In the genomic region with DNA sequence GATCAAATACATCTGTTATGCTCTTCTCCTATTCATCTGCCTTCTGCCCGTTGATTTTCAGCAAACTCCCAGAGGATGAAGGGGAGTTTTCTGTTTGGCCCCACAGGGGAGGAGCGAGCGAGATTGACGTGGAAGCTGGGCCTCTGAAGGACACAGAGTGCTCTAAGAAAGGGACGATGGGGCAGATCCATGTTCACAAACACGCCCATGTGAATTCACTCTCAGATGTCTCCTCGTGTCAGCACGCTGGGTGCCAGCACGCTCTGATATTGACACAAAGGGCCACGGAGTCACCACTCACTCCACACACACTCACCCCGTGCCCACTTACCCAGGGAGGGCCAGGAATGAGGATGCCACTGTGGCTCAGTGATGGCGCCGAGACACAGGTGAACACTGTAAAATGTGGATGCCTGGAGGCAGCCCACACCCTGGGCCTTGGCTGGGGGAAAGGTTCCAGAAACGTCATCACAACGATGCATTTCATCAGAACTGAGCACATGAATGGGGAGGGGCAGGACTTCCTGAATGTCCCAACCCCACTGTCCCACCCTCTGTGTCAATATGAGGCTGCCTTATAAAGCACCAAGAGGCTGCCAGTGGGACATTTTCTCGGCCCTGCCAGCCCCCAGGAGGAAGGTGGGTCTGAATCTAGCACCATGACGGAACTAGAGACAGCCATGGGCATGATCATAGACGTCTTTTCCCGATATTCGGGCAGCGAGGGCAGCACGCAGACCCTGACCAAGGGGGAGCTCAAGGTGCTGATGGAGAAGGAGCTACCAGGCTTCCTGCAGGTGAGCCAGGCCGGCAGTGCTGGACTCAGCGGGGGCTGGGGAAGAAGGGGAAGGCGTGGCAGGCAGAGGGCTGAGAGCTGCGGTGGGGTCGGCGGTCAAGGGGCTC, we compare ENCODE assay signal across 10 cellular contexts. TPM values are rescaled to one million over a fixed set of nuclear protein-coding genes. Genes with fewer than 3 reads are reported as not detected.
DNase-seq lines count a peak whose midpoint lies in the region; ATAC-seq and TF ChIP-seq lines count a peak whose summit lies in the region.
"Had no signal": no experiment of that assay in that cellular context is flagged by ENCODE, and none has a peak within 500 bp of the region (broad histone marks: within the 10 kb centered on the region; RNA-seq: fewer than 3 reads in every experiment).

A gene (plus strand): TSS at position 605 of the 903 bp plus-strand sequence. CDS start 55 bp downstream, at position 660.

- ATAC-seq in HG02981 (IDR thresholded peaks at IDR 0.05; ENCODE audit: unreplicated experiment) (no peak), GM18868 (IDR thresholded peaks at IDR 0.05; ENCODE audit: unreplicated experiment) (no peak), GM21737 (IDR thresholded peaks at IDR 0.05; ENCODE audit: unreplicated experiment) (no peak)

- no peak for TF ChIP-seq CTCF in tibial nerve (IDR thresholded peaks at IDR 0.05)

- peak within 1 kb of the TSS; percentile 68 for H3K4me3 Mint-ChIP-seq in activated naive CD4-positive, alpha-beta T cell treated with anti-CD3 and anti-CD28 coated beads for 36 hours
- peak within 1 kb of the TSS; percentile 53 for H3K4me3 Mint-ChIP-seq in activated CD4-positive, alpha-beta memory T cell treated with anti-CD3 and anti-CD28 coated beads for 36 hours

- peaks cover 0 to 44% (median 23%) of the 10 kb centered on the region in 4 donors for H3K4me1 ChIP-seq in tibial nerve

- no peaks in the 10 kb centered on the region for H3K9me3 ChIP-seq in tibial nerve
- H3K9me3 ChIP-seq: BE2C had no signal

- H3K27ac ChIP-seq in tibial nerve, result peak within 1 kb of the TSS in 3 of 4 donors; percentile 13 to 84 (median 60)

- no peaks in the 10 kb centered on the region for H3K9me3 Mint-ChIP-seq in activated naive CD4-positive, alpha-beta T cell treated with anti-CD3 and anti-CD28 coated beads for 36 hours
- H3K9me3 Mint-ChIP-seq in activated CD4-positive, alpha-beta memory T cell treated with anti-CD3 and anti-CD28 coated beads for 36 hours, result no peaks in the 10 kb centered on the region

- no peak within 1 kb of the TSS for H3K4me3 ChIP-seq in tibial nerve

- 73 to 75% methylated on average over 28 of the region's 28 CpGs for WGBS in tibial nerve, 2 donors

- DNase-seq in activated naive CD4-positive, alpha-beta T cell treated with anti-CD3 and anti-CD28 coated beads for 36 hours, result no peak
- DNase-seq in activated naive CD4-positive, alpha-beta T cell treated with anti-CD3 and anti-CD28 coated beads, Interleukin-2, amount 50 U/mL, for 16 hours, result no peak
- no peak for DNase-seq in activated CD4-positive, alpha-beta memory T cell treated with anti-CD3 and anti-CD28 coated beads for 36 hours
- peak; percentile 28 for DNase-seq in left kidney (ENCODE audit: low read depth, low spot score)
- DNase-seq in tibial nerve (ENCODE audit: low spot score in 2 of 2), result no peak

- intact Hi-C loops in activated naive CD4-positive, alpha-beta T cell treated with anti-CD3 and anti-CD28 coated beads for 36 hours (cut with micrococcal nuclease), result no loop called here
- intact Hi-C loops in activated CD4-positive, alpha-beta memory T cell treated with anti-CD3 and anti-CD28 coated beads for 36 hours (cut with micrococcal nuclease), result loop anchor here (10.0 kb wide), 1 partner anchor 1271 kb away; no protein-coding TSS in a partner anchor

- H3K27me3 Mint-ChIP-seq in activated naive CD4-positive, alpha-beta T cell treated with anti-CD3 and anti-CD28 coated beads for 36 hours (ENCODE audit: low read depth), result no peaks in the 10 kb centered on the region
- no peaks in the 10 kb centered on the region for H3K27me3 Mint-ChIP-seq in activated CD4-positive, alpha-beta memory T cell treated with anti-CD3 and anti-CD28 coated beads for 36 hours

- peaks cover 86% of the 10 kb centered on the region for H3K4me1 Mint-ChIP-seq in activated naive CD4-positive, alpha-beta T cell treated with anti-CD3 and anti-CD28 coated beads for 36 hours (ENCODE audit: low read depth)
- peaks cover 88% of the 10 kb centered on the region for H3K4me1 Mint-ChIP-seq in activated CD4-positive, alpha-beta memory T cell treated with anti-CD3 and anti-CD28 coated beads for 36 hours (ENCODE audit: low read depth)

- peaks cover 0 to 14% (median 0%) of the 10 kb centered on the region in 3 donors for H3K36me3 ChIP-seq in tibial nerve
- H3K36me3 ChIP-seq: BE2C had no signal

- no peaks in the 10 kb centered on the region for H3K36me3 Mint-ChIP-seq in activated naive CD4-positive, alpha-beta T cell treated with anti-CD3 and anti-CD28 coated beads for 36 hours (ENCODE audit: low read depth)
- no peaks in the 10 kb centered on the region for H3K36me3 Mint-ChIP-seq in activated CD4-positive, alpha-beta memory T cell treated with anti-CD3 and anti-CD28 coated beads for 36 hours

- POLR2A ChIA-PET in activated CD4-positive, alpha-beta memory T cell treated with anti-CD3 and anti-CD28 coated beads for 36 hours (lab: Charles Lee), result interaction anchor here (0.9 to 3.2 kb wide), 4 partner anchors 15 to 374 kb away, joined by 4 to 37 read pairs (median 6); a partner anchor contains a TSS

- no peaks in the 10 kb centered on the region for H3K27me3 ChIP-seq in tibial nerve
- H3K27me3 ChIP-seq: BE2C had no signal

- peak within 1 kb of the TSS; percentile 96 for H3K27ac Mint-ChIP-seq in activated naive CD4-positive, alpha-beta T cell treated with anti-CD3 and anti-CD28 coated beads for 36 hours
- peak within 1 kb of the TSS; percentile 98 for H3K27ac Mint-ChIP-seq in activated CD4-positive, alpha-beta memory T cell treated with anti-CD3 and anti-CD28 coated beads for 36 hours

- no peak for TF ChIP-seq EP300 in tibial nerve (IDR thresholded peaks at IDR 0.05)

- no peak for TF ChIP-seq POLR2A in tibial nerve (IDR thresholded peaks at IDR 0.05)

- CTCF ChIA-PET in activated naive CD4-positive, alpha-beta T cell treated with anti-CD3 and anti-CD28 coated beads for 36 hours (lab: Charles Lee), result interaction anchor here (0.6 to 4.1 kb wide), 5 partner anchors 8 to 55 kb away, joined by 3 to 25 read pairs (median 3); no protein-coding TSS in a partner anchor
- CTCF ChIA-PET in activated CD4-positive, alpha-beta memory T cell treated with anti-CD3 and anti-CD28 coated beads for 36 hours (lab: Charles Lee), result interaction anchor here (0.9 to 9.7 kb wide), 4 partner anchors 8 to 19 kb away, joined by 3 to 138 read pairs (median 14); a partner anchor contains a TSS

RNA-seq across cellular contexts. Expression of the gene that starts here (rescaled TPM):
- 10 to 100 TPM in 1 of 2 experiments, 1 to 10 TPM in 1; 8.5 to 10.0 TPM for total RNA-seq in activated naive CD4-positive, alpha-beta T cell treated with anti-CD3 and anti-CD28 coated beads for 36 hours
- 10 to 100 TPM; 19.3 to 20.3 TPM for total RNA-seq in activated CD4-positive, alpha-beta memory T cell treated with anti-CD3 and anti-CD28 coated beads for 36 hours
- not detected for total RNA-seq in tibial nerve
- total RNA-seq: OCI-LY7 had no signal

Comparison
In these comparisons a context has a peak if more than half of its experiments do, and no peak if none do; other contexts are left out.
1. RNA of the gene that starts here (total RNA-seq): 19.3 to 20.3 TPM in activated CD4-positive, alpha-beta memory T cell treated with anti-CD3 and anti-CD28 coated beads for 36 hours and 8.5 to 10.0 TPM in activated naive CD4-positive, alpha-beta T cell treated with anti-CD3 and anti-CD28 coated beads for 36 hours; not detected in tibial nerve; every median in the first group is over 4 times any median in the second.